Comparison of ENCODE assay signal across 1 cellular context in genomic region chr5:82255844-82256243, GRCh38.
TF ChIP-seq lines count a peak whose summit lies in the region.

No MANE protein-coding gene starts in this region.

TF ChIP-seq in GM12878, 131 proteins besides CTCF, POLR2A, EP300 and RAD21 (continued from another document):
- TF ChIP-seq PKNOX1 (IDR thresholded peaks at IDR 0.05), result peak; percentile 29; the same call in 1 of the 2 replicates
